ENCODE assay signal across 17 cellular contexts in genomic region chr11:112166561-112166960, GRCh38. TPM values are rescaled to one million over a fixed set of nuclear protein-coding genes. Genes with fewer than 3 reads are reported as not detected.
DNase-seq lines count a peak whose midpoint lies in the region; ATAC-seq and TF ChIP-seq lines count a peak whose summit lies in the region.
"Had no signal": no experiment of that assay in that cellular context is flagged by ENCODE, and none has a peak within 500 bp of the region (broad histone marks: within the 10 kb centered on the region; RNA-seq: fewer than 3 reads in every experiment).

No MANE protein-coding gene starts in this region.

- H3K4me3 ChIP-seq in RWPE2 (ENCODE audit: severe bottlenecking) (no peak overlapping the region), fibroblast of villous mesenchyme (ENCODE audit: low read depth, low read length) (no peak overlapping the region)
- H3K4me3 ChIP-seq: BLaER1 treated with 17β-estradiol and CSF1 and Interleukin-3, amounts not matched to agents 10 nM and 100 nM had no signal

- intact Hi-C loops in sciatic nerve (cut with DNase I), result no loop called here

- peaks cover 32% of the 10 kb centered on the region for H3K4me1 ChIP-seq in RWPE2 (ENCODE audit: insufficient read depth, poor library complexity, severe bottlenecking)

- peak overlapping the region; percentile 91 for H3K27ac ChIP-seq in RWPE2 (ENCODE audit: poor library complexity, severe bottlenecking)
- H3K27ac ChIP-seq: BLaER1 treated with 17β-estradiol and CSF1 and Interleukin-3, amounts not matched to agents 10 nM and 100 nM had no signal

- peak; percentile 79 for DNase-seq in HCEC 1CT
- no peak for DNase-seq in RWPE2 (ENCODE audit: low spot score)
- peak; percentile 77 for DNase-seq in fibroblast of villous mesenchyme (ENCODE audit: low read depth)
- no peak for DNase-seq in sciatic nerve (ENCODE audit: low spot score)
- no peak for DNase-seq in NCI-H1694 treated with DMSO at 0.1 percent for 48 hours (lab: John Stamatoyannopoulos, UW)
- DNase-seq in NCI-H510A (lab: John Stamatoyannopoulos, UW), result no peak
- no peak for DNase-seq in dedifferentiated amniotic fluid mesenchymal stem cell (ENCODE audit: extremely low spot score)
- no peak for DNase-seq in foreskin melanocyte
- DNase-seq: activated CD4-positive, alpha-beta T cell treated with anti-CD3 and anti-CD28 coated beads, Interleukin-2, amount 10 ng/mL, durations not matched to agents 24 days and 14 days; activated T-cell treated with anti-CD3 and anti-CD28 coated beads, Interleukin-2, amount 50 U/mL, for 24 hours; NCI-H1048; NCI-H345; T-helper 2 cell had no signal

- no peaks in the 10 kb centered on the region for H3K9me3 ChIP-seq in RWPE2 (ENCODE audit: severe bottlenecking)

- ATAC-seq in RWPE2 (ENCODE audit: low read depth) (peak; percentile 37), sciatic nerve (peak; percentile 77)
- ATAC-seq: natural killer cell treated with Interleukin-12 subunit alpha and Interleukin-12 subunit beta and Interleukin-15 and Interleukin-18, amount 100 ng/mL, for 72 hours had no signal

- TF ChIP-seq CTCF in RWPE2 (IDR thresholded peaks at IDR 0.05; ENCODE audit: poor library complexity, severe bottlenecking) (no peak), fibroblast of villous mesenchyme (IDR thresholded peaks at IDR 0.05; ENCODE audit: insufficient read depth, low read depth, low read length) (no peak)

- H3K36me3 ChIP-seq in RWPE2 (ENCODE audit: low read depth), result peaks cover 10% of the 10 kb centered on the region
- H3K36me3 ChIP-seq: BLaER1 treated with 17β-estradiol and CSF1 and Interleukin-3, amounts not matched to agents 10 nM and 100 nM had no signal

- no peaks in the 10 kb centered on the region for H3K27me3 ChIP-seq in RWPE2 (ENCODE audit: insufficient read depth, poor library complexity, severe bottlenecking)
- H3K27me3 ChIP-seq: BLaER1 treated with 17β-estradiol and CSF1 and Interleukin-3, amounts not matched to agents 10 nM and 100 nM had no signal

RNA-seq across cellular contexts. Expression of gene TEX12, which starts 0.6 kb away (rescaled TPM):
- total RNA-seq in fibroblast of villous mesenchyme (0.32 TPM in 1 of 2 replicates, not detected in the other), sciatic nerve (0.58 TPM)
- total RNA-seq: activated CD4-positive, alpha-beta T cell treated with anti-CD3 and anti-CD28 coated beads, Interleukin-2, amount 10 ng/mL, durations not matched to agents 24 days and 14 days; dermis microvascular lymphatic vessel endothelial cell; kidney epithelial cell had no signal

RNA-seq across cellular contexts. Expression of gene IL18, which starts 2.7 kb away (rescaled TPM):
- 1.6 and 2.2 TPM in 2 replicates for total RNA-seq in fibroblast of villous mesenchyme
- total RNA-seq in sciatic nerve, result 20.3 TPM
- total RNA-seq: dermis microvascular lymphatic vessel endothelial cell had no signal

RNA-seq across cellular contexts. Expression of gene BCO2, which starts 8.8 kb away (rescaled TPM):
- total RNA-seq in fibroblast of villous mesenchyme, result 0.97 and 3.0 TPM in 2 replicates
- total RNA-seq in sciatic nerve, result 15.6 TPM
- total RNA-seq: kidney epithelial cell had no signal

RNA-seq across cellular contexts. Expression of gene PTS, which starts 59.7 kb away (rescaled TPM):
- total RNA-seq in fibroblast of villous mesenchyme, result 59.9 and 67.8 TPM in 2 replicates
- 39.5 TPM for total RNA-seq in sciatic nerve

Comparison
In these comparisons a context has a peak if more than half of its experiments do, and no peak if none do; other contexts are left out.
1. DNase-seq: peak in HCEC 1CT (single experiment) and fibroblast of villous mesenchyme (single experiment); none in RWPE2 (single experiment), sciatic nerve (single experiment), NCI-H1694 treated with DMSO at 0.1 percent for 48 hours (single experiment), NCI-H510A (single experiment), dedifferentiated amniotic fluid mesenchymal stem cell (single experiment) and foreskin melanocyte (single experiment).